In genomic region chr1:107389410-107390075, GRCh38 we compare ENCODE assay signal across 16 cellular contexts.
A peak's percentile ranks its signal among the peaks of the same experiment; 100 is the strongest.
DNase-seq lines count a peak whose midpoint lies in the region; ATAC-seq and TF ChIP-seq lines count a peak whose summit lies in the region.
"Had no signal": no experiment of that assay in that cellular context is flagged by ENCODE, and none has a peak within 500 bp of the region (broad histone marks: within the 10 kb centered on the region; RNA-seq: fewer than 3 reads in every experiment).

No MANE protein-coding gene starts in this region.

- H3K4me1 ChIP-seq in DOHH2 (ENCODE audit: control insufficient read depth, low read length), result peaks cover 33% of the 10 kb centered on the region
- H3K4me1 ChIP-seq: Peyer's patch, tibial artery had no signal

- H3K79me2 ChIP-seq in DOHH2 (ENCODE audit: control insufficient read depth, low read length), result no peaks in the 10 kb centered on the region

- H3K9me2 ChIP-seq in DOHH2 (replicated peaks; ENCODE audit: control insufficient read depth, low read length), result no peaks in the 10 kb centered on the region

- no peaks in the 10 kb centered on the region for H3F3A ChIP-seq in DOHH2 (ENCODE audit: control insufficient read depth, insufficient read depth)

- no peaks in the 10 kb centered on the region for H3K27me3 ChIP-seq in DOHH2 (ENCODE audit: control insufficient read depth, low read length)
- H3K27me3 ChIP-seq in H7 (ENCODE audit: control insufficient read depth, insufficient read depth, low read length), result no peaks in the 10 kb centered on the region
- H3K27me3 ChIP-seq: brain microvascular endothelial cell, Peyer's patch, tibial artery had no signal

- peaks cover 12% of the 10 kb centered on the region for H3K9me3 ChIP-seq in DOHH2 (ENCODE audit: control insufficient read depth, insufficient read depth, low read length)
- H3K9me3 ChIP-seq: Peyer's patch, tibial artery had no signal

- H4K20me1 ChIP-seq in DOHH2 (ENCODE audit: control insufficient read depth, insufficient read depth, low read depth, low read length), result no peaks in the 10 kb centered on the region

- H3K4me3 ChIP-seq in DOHH2 (ENCODE audit: low read length) (peak overlapping the region; percentile 65), foreskin fibroblast (ENCODE audit: low read depth in 1 of 2, low read length in 2 of 2) (peak overlapping the region; percentile 30 to 31), H7 (ENCODE audit: insufficient read depth, low read depth, low read length) (no peak overlapping the region)
- H3K4me3 ChIP-seq: K562, Peyer's patch, tibial artery had no signal

- H3K36me3 ChIP-seq in DOHH2 (ENCODE audit: control insufficient read depth, low read length) (peaks cover 9% of the 10 kb centered on the region; the same call in 1 of the 2 replicates), H7 (replicated peaks; ENCODE audit: control insufficient read depth, insufficient read depth, low read length) (no peaks in the 10 kb centered on the region)
- H3K36me3 ChIP-seq: brain microvascular endothelial cell, Peyer's patch, tibial artery had no signal

- DNase-seq in foreskin fibroblast, result no peak
- no peak for DNase-seq in stimulated activated CD4-positive, alpha-beta T cell treated with anti-CD3 and anti-CD28 coated beads, Interleukin-15, amount 100 ng/mL, for 24 hours
- no peak for DNase-seq in cerebellum (ENCODE audit: low spot score)
- DNase-seq in H7, result no peak
- no peak for DNase-seq in hippocampal formation (lab: John Stamatoyannopoulos, UW)
- DNase-seq: activated CD4-positive, CD25-positive, alpha-beta regulatory T cell; activated naive CD4-positive, alpha-beta T cell treated with anti-CD3 and anti-CD28 coated beads, Interleukin-2, amount 10 ng/mL, durations not matched to agents 7 days and 5 days; AML-193; brain microvascular endothelial cell; NCI-H1436 treated with DMSO at 0.1 percent for 48 hours; Peyer's patch; tibial artery had no signal

- H3K27ac ChIP-seq in DOHH2 (ENCODE audit: low read depth, low read length), result peak overlapping the region; percentile 78
- H3K27ac ChIP-seq: brain microvascular endothelial cell, Peyer's patch, tibial artery had no signal

- peak overlapping the region; percentile 79 for H3K4me2 ChIP-seq in DOHH2 (ENCODE audit: low read length)

- TF ChIP-seq CTCF in DOHH2 (IDR thresholded peaks at IDR 0.05; ENCODE audit: low read depth, low read length, poor library complexity, severe bottlenecking) (no peak), foreskin fibroblast (IDR thresholded peaks at IDR 0.05; ENCODE audit: low read depth, low read length) (no peak)

- ATAC-seq in GM19468 (IDR thresholded peaks at IDR 0.05; ENCODE audit: extremely low read depth, unreplicated experiment) (peak; percentile 46), HG03439 (IDR thresholded peaks at IDR 0.05; ENCODE audit: unreplicated experiment) (peak; percentile 68)
- ATAC-seq: K562 had no signal
